In genomic region chr1:28144203-28145135, GRCh38 we compare ENCODE assay signal across 8 cellular contexts. TPM values are rescaled to one million over a fixed set of nuclear protein-coding genes. Genes with fewer than 3 reads are reported as not detected.
DNase-seq lines count a peak whose midpoint lies in the region; ATAC-seq, FAIRE-seq and TF ChIP-seq lines count a peak whose summit lies in the region.

No MANE protein-coding gene starts in this region.

- H3K27me3 Mint-ChIP-seq in endothelial cell (ENCODE audit: unreplicated experiment): no peaks in the 10 kb centered on the region

- CTCF ChIA-PET in K562 (lab: Yijun Ruan, JAX; ENCODE audit: low intra/inter-chr PET ratio): no interaction called here

- TF ChIP-seq EP300 in K562 (IDR thresholded peaks at IDR 0.05; ENCODE audit: low read length): no peak

- no peak for TF ChIP-seq CTCF in GM06990 (IDR thresholded peaks at IDR 0.05; ENCODE audit: insufficient read depth, low read length, poor library complexity, severe bottlenecking)
- TF ChIP-seq CTCF in K562 (IDR thresholded peaks at IDR 0.05 in 2 of 3, conservative IDR thresholded peaks at IDR 0.05 in 1 of 3; ENCODE audit: insufficient read depth in 2 of 3, low read depth in 1 of 3, low read length in 3 of 3): no peak
- TF ChIP-seq CTCF in endothelial cell (IDR thresholded peaks at IDR 0.05; ENCODE audit: unreplicated experiment): no peak

- no peak for TF ChIP-seq RAD21 in K562 (CRISPR knock-in tag; conservative IDR thresholded peaks at IDR 0.05 in 1 of 2, IDR thresholded peaks at IDR 0.05 in 1 of 2)

- no peak for TF ChIP-seq POLR2A in K562 (conservative IDR thresholded peaks at IDR 0.05)

- POLR2A ChIA-PET in K562 (lab: Yijun Ruan, JAX): interaction anchor here (0.5 to 1.1 kb wide), 2 partner anchors 9 to 304 kb away, joined by 3 to 4 read pairs; no protein-coding TSS in a partner anchor

- no peaks in the 10 kb centered on the region for H3K27me3 ChIP-seq in GM06990 (replicated peaks; ENCODE audit: control insufficient read depth, insufficient read depth, low read length)
- H3K27me3 ChIP-seq in K562 (ENCODE audit: control insufficient read depth in 2 of 2, insufficient read depth in 2 of 2, low read length in 2 of 2): no peaks in the 10 kb centered on the region

- H3K27ac ChIP-seq in K562 (ENCODE audit: extremely low read depth, low read depth, low read length): no peak overlapping the region

- peaks cover 13% of the 10 kb centered on the region for H3K4me1 Mint-ChIP-seq in endothelial cell (ENCODE audit: unreplicated experiment)

- intact Hi-C loops in K562 (cut with micrococcal nuclease): no loop called here

- no peaks in the 10 kb centered on the region for H3K36me3 Mint-ChIP-seq in endothelial cell (ENCODE audit: low read depth, unreplicated experiment)

- H3K79me2 ChIP-seq in K562 (ENCODE audit: control insufficient read depth, insufficient read depth, low read length): no peaks in the 10 kb centered on the region

- no peak overlapping the region for H3K4me3 ChIP-seq in GM06990 (replicated peaks; ENCODE audit: low read depth, low read length)
- H3K4me3 ChIP-seq in K562: no peak overlapping the region

- in situ Hi-C loops in K562 (cut with MboI): no loop called here

- no peak overlapping the region; the same call in 1 of the 2 replicates for H2AFZ ChIP-seq in K562 (ENCODE audit: low read depth, low read length)

- H3K9me1 ChIP-seq in K562 (ENCODE audit: control insufficient read depth, insufficient read depth, low read length): peaks cover 4% of the 10 kb centered on the region

- DNase-seq in GM06990 (ENCODE audit: extremely low read depth, insufficient read length): peak; percentile 90
- DNase-seq in K562 (ENCODE audit: extremely low read depth in 1 of 4, low spot score in 3 of 4): peak; percentile 36 to 54 (median 48)
- no peak for DNase-seq in effector CD4-positive, alpha-beta T cell
- no peak for DNase-seq in cerebellar nuclear complex (lab: John Stamatoyannopoulos, UW)
- no peak for DNase-seq in NK-92 treated with Interleukin-12 subunit alpha and Interleukin-12 subunit beta, amount 100 ng/mL, for 24 hours (lab: John Stamatoyannopoulos, UW)
- DNase-seq in endothelial cell (ENCODE audit: low spot score): no peak

- no peaks in the 10 kb centered on the region for H3K9me3 ChIP-seq in K562 (replicated peaks; ENCODE audit: control insufficient read depth, insufficient read depth, low read depth, low read length)

- 22% methylated on average over 5 of the region's 5 CpGs for WGBS in K562 (ENCODE audit: insufficient coverage, low coverage, missing lambda C conversion rate)

- H3K4me1 ChIP-seq in K562 (replicated peaks in 1 of 2; ENCODE audit: control insufficient read depth in 2 of 2, insufficient read depth in 2 of 2, low read length in 2 of 2): peaks cover 18 to 30% of the 10 kb centered on the region in 2 experiments; a peak in 4 of 5 replicates

- no peaks in the 10 kb centered on the region for H3K9me3 Mint-ChIP-seq in endothelial cell (ENCODE audit: unreplicated experiment)

- ATAC-seq in GM21381 (IDR thresholded peaks at IDR 0.05; ENCODE audit: unreplicated experiment): peak; percentile 82
- ATAC-seq in HG03565 (IDR thresholded peaks at IDR 0.05; ENCODE audit: unreplicated experiment): peak; percentile 80
- ATAC-seq in K562: no peak

- H3K4me2 ChIP-seq in K562 (ENCODE audit: insufficient read depth, low read length): no peak overlapping the region

- FAIRE-seq in K562 (lab: Jason Lieb, UNC): peak; percentile 63

- no peak overlapping the region for H3K27ac Mint-ChIP-seq in endothelial cell (ENCODE audit: unreplicated experiment)

- H3K4me3 Mint-ChIP-seq in endothelial cell (ENCODE audit: unreplicated experiment): no peak overlapping the region

- no peak overlapping the region; a peak in 1 of 4 replicates for H3K9ac ChIP-seq in K562 (ENCODE audit: insufficient read depth in 1 of 2, low read depth in 2 of 2, low read length in 2 of 2)

- no TSS peak for BruUV-seq in K562 (replicated peaks; lab: Mats Ljungman, UMichigan)

- H4K20me1 ChIP-seq in K562 (replicated peaks; ENCODE audit: control insufficient read depth, insufficient read depth, low read length): no peaks in the 10 kb centered on the region

- H3K36me3 ChIP-seq in GM06990 (ENCODE audit: control insufficient read depth, insufficient read depth, low read length): no peaks in the 10 kb centered on the region
- H3K36me3 ChIP-seq in K562 (ENCODE audit: control insufficient read depth, insufficient read depth, low read length): no peaks in the 10 kb centered on the region

TF ChIP-seq in K562, 482 proteins besides CTCF, POLR2A, EP300 and RAD21 (continues in another document):
- TF ChIP-seq NUFIP1 (IDR thresholded peaks at IDR 0.05; ENCODE audit: partially characterized antibody): no peak
- TF ChIP-seq JUN (IDR thresholded peaks at IDR 0.05; ENCODE audit: borderline replicate concordance, low read depth, low read length): peak; percentile 91
- TF ChIP-seq JUN (CRISPR knock-in tag; IDR thresholded peaks at IDR 0.05; ENCODE audit: borderline replicate concordance): no peak
- peak; percentile 95 for TF ChIP-seq JUND (IDR thresholded peaks at IDR 0.05; ENCODE audit: borderline replicate concordance, low read depth, low read length)
- peak; percentile 90; the same call in 2 of the 3 replicates for TF ChIP-seq JUND (tag; IDR thresholded peaks at IDR 0.05; ENCODE audit: borderline replicate concordance, low read depth, low read length)
- peak; percentile 28; the same call in 1 of the 2 replicates for TF ChIP-seq TEAD4 (IDR thresholded peaks at IDR 0.05; ENCODE audit: low read length)
- no peak for TF ChIP-seq TEAD4 (CRISPR knock-in tag; IDR thresholded peaks at IDR 0.05; ENCODE audit: borderline replicate concordance)
- TF ChIP-seq HDAC1 (IDR thresholded peaks at IDR 0.05): peak in 1 of 2 experiments; percentile 33; a peak in 1 of 4 replicates
- no peak for TF ChIP-seq HES1 (IDR thresholded peaks at IDR 0.05; ENCODE audit: low read depth)
- peak; percentile 95 for TF ChIP-seq ATF3 (IDR thresholded peaks at IDR 0.05)
- no peak for TF ChIP-seq ATF3 (CRISPR knock-in tag; conservative IDR thresholded peaks at IDR 0.05)
- no peak for TF ChIP-seq NCOA6 (IDR thresholded peaks at IDR 0.05)
- TF ChIP-seq CTBP1 (IDR thresholded peaks at IDR 0.05; ENCODE audit: borderline replicate concordance): 0 out of 2 replicates have a peak, but pooled peaks have one; percentile 16

RNA-seq across cellular contexts. Expression of gene PTAFR, which starts 32.0 kb away (rescaled TPM):
- total RNA-seq in K562 (2011; cell fraction: chromatin; rRNA removed; ENCODE audit: low replicate concordance): 0.56 and 1.2 TPM in 2 replicates
- 0.50 and 0.53 TPM in 2 replicates for total RNA-seq in K562 (2011; cell fraction: nucleolus; rRNA removed)
- 0.46 and 0.66 TPM in 2 replicates for total RNA-seq in K562 (2011; cell fraction: nucleoplasm; rRNA removed)
- total RNA-seq in K562 (2014; rRNA removed) (0.20 TPM in 1 of 2 replicates, not detected in the other), K562 (2014; rRNA removed; fragmentation: Illumina TruSeq; extraction: Trizol) (0.22 and 0.25 TPM in 2 replicates), K562 (2015; rRNA removed; fragmentation: Illumina TruSeq; extraction: Trizol) (0.30 and 0.36 TPM in 2 replicates), K562 (2021) (0.36 and 0.55 TPM in 2 replicates), endothelial cell (ENCODE audit: unreplicated experiment) (0.72 TPM)
- polyA plus RNA-seq in K562 (2011; rRNA removed) (0.43 and 0.45 TPM in 2 replicates), K562 (2014; fragmentation: Illumina TruSeq; extraction: Trizol) (0.26 and 0.33 TPM in 2 replicates), K562 (2014; fragmentation: Nextera tagmentation; extraction: Ambion mirVana) (under 1 TPM; 0.15 to 0.48 TPM), K562 (2014; rRNA removed) (0.32 and 0.52 TPM in 2 replicates)
- 0.83 and 1.4 TPM in 2 replicates for polyA plus RNA-seq in K562 (2011; cell fraction: cytosol; rRNA removed)
- polyA plus RNA-seq in K562 (2011; cell fraction: nucleus; rRNA removed): 0.18 and 0.40 TPM in 2 replicates
- 0.31 and 0.51 TPM in 2 replicates for polyA plus RNA-seq in K562 (2012)
- polyA minus RNA-seq in K562 (2011; rRNA and poly(A)+ RNA removed): 0.48 and 0.67 TPM in 2 replicates
- not detected in 2 replicates for polyA minus RNA-seq in K562 (2011; cell fraction: cytosol; rRNA and poly(A)+ RNA removed)
- polyA minus RNA-seq in K562 (2011; cell fraction: nucleus; rRNA and poly(A)+ RNA removed): 0.13 and 0.22 TPM in 2 replicates

RNA-seq across cellular contexts. Expression of gene EYA3, which starts 56.1 kb away (rescaled TPM):
- total RNA-seq in K562 (2011; cell fraction: chromatin; rRNA removed; ENCODE audit: low replicate concordance): 65.3 and 113 TPM in 2 replicates
- 27.8 and 35.9 TPM in 2 replicates for total RNA-seq in K562 (2011; cell fraction: nucleolus; rRNA removed)
- 43.1 and 57.6 TPM in 2 replicates for total RNA-seq in K562 (2011; cell fraction: nucleoplasm; rRNA removed)
- total RNA-seq in K562 (2014; rRNA removed) (19.4 and 21.7 TPM in 2 replicates), K562 (2014; rRNA removed; fragmentation: Illumina TruSeq; extraction: Trizol) (51.3 and 55.7 TPM in 2 replicates), K562 (2015; rRNA removed; fragmentation: Illumina TruSeq; extraction: Trizol) (45.4 and 48.1 TPM in 2 replicates), K562 (2021) (45.6 and 51.3 TPM in 2 replicates), endothelial cell (ENCODE audit: unreplicated experiment) (20.7 TPM)
- polyA plus RNA-seq in K562 (2011; rRNA removed) (64.0 and 74.6 TPM in 2 replicates), K562 (2014; fragmentation: Illumina TruSeq; extraction: Trizol) (35.2 and 41.9 TPM in 2 replicates), K562 (2014; fragmentation: Nextera tagmentation; extraction: Ambion mirVana) (10 to 100 TPM; 29.4 to 43.6 TPM), K562 (2014; rRNA removed) (27.7 and 30.0 TPM in 2 replicates)
- polyA plus RNA-seq in K562 (2011; cell fraction: cytosol; rRNA removed): 38.9 and 49.0 TPM in 2 replicates
- polyA plus RNA-seq in K562 (2011; cell fraction: nucleus; rRNA removed): 44.1 and 52.2 TPM in 2 replicates
- polyA plus RNA-seq in K562 (2012): 19.5 and 28.8 TPM in 2 replicates
- 119 and 132 TPM in 2 replicates for polyA minus RNA-seq in K562 (2011; rRNA and poly(A)+ RNA removed)
- 36.9 and 40.8 TPM in 2 replicates for polyA minus RNA-seq in K562 (2011; cell fraction: cytosol; rRNA and poly(A)+ RNA removed)
- 20.6 and 42.0 TPM in 2 replicates for polyA minus RNA-seq in K562 (2011; cell fraction: nucleus; rRNA and poly(A)+ RNA removed)

Comparison
In these comparisons a context has a peak if more than half of its experiments do, and no peak if none do; other contexts are left out.
1. DNase-seq: peak in GM06990 (single experiment) and K562 (4 of 4); none in effector CD4-positive, alpha-beta T cell (single experiment), cerebellar nuclear complex (0 of 2), NK-92 treated with Interleukin-12 subunit alpha and Interleukin-12 subunit beta, amount 100 ng/mL, for 24 hours (single experiment) and endothelial cell (single experiment).